ENCODE assay signal across 9 cellular contexts in the genomic region with DNA sequence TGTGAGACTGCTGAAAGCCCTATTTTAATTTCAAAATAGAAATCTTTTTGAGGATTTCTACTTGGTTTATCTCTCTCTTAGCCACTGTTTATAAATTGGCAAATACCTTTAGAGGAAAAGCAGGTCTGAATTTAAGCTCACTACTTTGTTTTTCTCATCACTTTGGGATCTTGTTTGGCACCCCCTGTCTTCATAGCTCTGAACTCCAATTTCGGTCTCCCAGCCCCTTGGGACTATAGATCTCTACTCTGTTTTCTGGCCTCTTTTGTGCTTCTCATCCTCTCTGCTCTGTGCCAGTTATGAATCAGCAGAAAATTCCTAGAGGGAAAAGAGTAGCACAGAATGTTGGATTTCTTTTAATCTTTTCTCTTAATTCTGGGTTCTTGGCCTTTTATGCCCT.
DNase-seq lines count a peak whose midpoint lies in the region; ATAC-seq and TF ChIP-seq lines count a peak whose summit lies in the region.
"Had no signal": no experiment of that assay in that cellular context is flagged by ENCODE, and none has a peak within 500 bp of the region (broad histone marks: within the 10 kb centered on the region; RNA-seq: fewer than 3 reads in every experiment).

No MANE protein-coding gene starts in this region.

- ATAC-seq in natural killer cell (peak in 2 of 3 donors; percentile 39 to 72), RWPE2 (ENCODE audit: low read depth) (no peak)
- ATAC-seq in natural killer cell treated with Interleukin-12 subunit alpha and Interleukin-12 subunit beta and Interleukin-15 and Interleukin-18, amount 100 ng/mL, for 72 hours = no peak

- H3K4me1 Mint-ChIP-seq in natural killer cell = peaks cover 0 to 18% of the 10 kb centered on the region in 2 donors
- peaks cover 11 to 26% of the 10 kb centered on the region in 2 donors for H3K4me1 Mint-ChIP-seq in natural killer cell treated with Interleukin-12 subunit alpha and Interleukin-12 subunit beta and Interleukin-15 and Interleukin-18, amount 100 ng/mL, for 72 hours (ENCODE audit: low read depth in 2 of 2)

- DNase-seq in natural killer cell = no peak
- DNase-seq in natural killer cell treated with Interleukin-12 subunit alpha and Interleukin-12 subunit beta and Interleukin-15 and Interleukin-18, amount 100 ng/mL, for 72 hours (ENCODE audit: low spot score) = no peak
- DNase-seq in RWPE2 (ENCODE audit: low spot score) = no peak
- peak; percentile 13 for DNase-seq in fibroblast of the aortic adventitia (ENCODE audit: low read depth)
- DNase-seq in ecto neural progenitor cell (ENCODE audit: low spot score) = no peak
- no peak for DNase-seq in activated CD8-positive, alpha-beta memory T cell treated with anti-CD3 and anti-CD28 coated beads, Interleukin-2, amount 50 U/mL, for 4 hours
- no peak for DNase-seq in GM20000 (ENCODE audit: low spot score)
- DNase-seq in globus pallidus (ENCODE audit: low spot score) = no peak
- DNase-seq: ovary had no signal

- peaks cover 8% of the 10 kb centered on the region for H3K27me3 ChIP-seq in RWPE2 (ENCODE audit: insufficient read depth, poor library complexity, severe bottlenecking)
- H3K27me3 ChIP-seq: ovary had no signal

- no peaks in the 10 kb centered on the region for H3K4me1 ChIP-seq in RWPE2 (ENCODE audit: insufficient read depth, poor library complexity, severe bottlenecking)

- H3K36me3 ChIP-seq in RWPE2 (ENCODE audit: low read depth) = no peaks in the 10 kb centered on the region
- H3K36me3 ChIP-seq: ovary had no signal

- no peak overlapping the region for H3K4me3 ChIP-seq in RWPE2 (ENCODE audit: severe bottlenecking)
- no peak overlapping the region for H3K4me3 ChIP-seq in fibroblast of the aortic adventitia (ENCODE audit: low read depth, low read length)
- H3K4me3 ChIP-seq: ovary had no signal

- TF ChIP-seq CTCF in natural killer cell (IDR thresholded peaks at IDR 0.05) (peak; percentile 28), RWPE2 (IDR thresholded peaks at IDR 0.05; ENCODE audit: poor library complexity, severe bottlenecking) (peak; percentile 27), fibroblast of the aortic adventitia (IDR thresholded peaks at IDR 0.05; ENCODE audit: insufficient read depth, low read length) (peak; percentile 31), GM20000 (IDR thresholded peaks at IDR 0.05; ENCODE audit: extremely low read depth, missing control alignments) (no peak)

- H3K9me3 ChIP-seq in RWPE2 (ENCODE audit: severe bottlenecking) = no peaks in the 10 kb centered on the region
- H3K9me3 ChIP-seq: ovary had no signal

- no peaks in the 10 kb centered on the region for H3K36me3 Mint-ChIP-seq in natural killer cell
- H3K36me3 Mint-ChIP-seq in natural killer cell treated with Interleukin-12 subunit alpha and Interleukin-12 subunit beta and Interleukin-15 and Interleukin-18, amount 100 ng/mL, for 72 hours = peaks cover 7% of the 10 kb centered on the region

- H3K4me3 Mint-ChIP-seq in natural killer cell = no peak overlapping the region
- H3K4me3 Mint-ChIP-seq in natural killer cell treated with Interleukin-12 subunit alpha and Interleukin-12 subunit beta and Interleukin-15 and Interleukin-18, amount 100 ng/mL, for 72 hours = no peak overlapping the region

- intact Hi-C loops in natural killer cell (cut with micrococcal nuclease) = no loop called here

- peaks cover 0 to 2% of the 10 kb centered on the region in 2 donors for H3K27me3 Mint-ChIP-seq in natural killer cell (ENCODE audit: low read depth in 2 of 2)
- H3K27me3 Mint-ChIP-seq in natural killer cell treated with Interleukin-12 subunit alpha and Interleukin-12 subunit beta and Interleukin-15 and Interleukin-18, amount 100 ng/mL, for 72 hours = peaks cover 0 to 11% of the 10 kb centered on the region in 2 donors

- no peaks in the 10 kb centered on the region for H3K9me3 Mint-ChIP-seq in natural killer cell
- H3K9me3 Mint-ChIP-seq in natural killer cell treated with Interleukin-12 subunit alpha and Interleukin-12 subunit beta and Interleukin-15 and Interleukin-18, amount 100 ng/mL, for 72 hours = no peaks in the 10 kb centered on the region

- H3K27ac Mint-ChIP-seq in natural killer cell = peak overlapping the region in 1 of 2 donors; percentile 33
- H3K27ac Mint-ChIP-seq in natural killer cell treated with Interleukin-12 subunit alpha and Interleukin-12 subunit beta and Interleukin-15 and Interleukin-18, amount 100 ng/mL, for 72 hours = no peak overlapping the region

- H3K27ac ChIP-seq in RWPE2 (ENCODE audit: poor library complexity, severe bottlenecking) = no peak overlapping the region
- H3K27ac ChIP-seq: ovary had no signal

Comparison
In these comparisons a context has a peak if more than half of its experiments do, and no peak if none do; other contexts are left out.
1. ATAC-seq: peak in natural killer cell (2 of 3); none in natural killer cell treated with Interleukin-12 subunit alpha and Interleukin-12 subunit beta and Interleukin-15 and Interleukin-18, amount 100 ng/mL, for 72 hours (0 of 2) and RWPE2 (single experiment).